23 cellular contexts compared by ENCODE assay signal in genomic region chr11:117585631-117586030, GRCh38.
A peak's percentile ranks its signal among the peaks of the same experiment; 100 is the strongest.
DNase-seq lines count a peak whose midpoint lies in the region; ATAC-seq, FAIRE-seq and TF ChIP-seq lines count a peak whose summit lies in the region.
"Had no signal": no experiment of that assay in that cellular context is flagged by ENCODE, and none has a peak within 500 bp of the region (broad histone marks: within the 10 kb centered on the region; RNA-seq: fewer than 3 reads in every experiment).

No MANE protein-coding gene starts in this region.

- FAIRE-seq in bronchial epithelial cell (lab: Jason Lieb, UNC), result peak; percentile 62
- FAIRE-seq: A204.1, G401.6, GM12878, GM19239 had no signal

- H2AFZ ChIP-seq in neuronal stem cell (ENCODE audit: low read length) (no peak overlapping the region), trophoblast cell (ENCODE audit: insufficient read depth, low read length, poor library complexity) (no peak overlapping the region)
- H2AFZ ChIP-seq: GM23338 had no signal

- H2BK5ac ChIP-seq in neuronal stem cell (ENCODE audit: low read length) (no peak overlapping the region), trophoblast cell (ENCODE audit: low read depth, low read length, poor library complexity) (no peak overlapping the region)

- H3K14ac ChIP-seq in neuronal stem cell (ENCODE audit: low read length), result no peak overlapping the region
- no peak overlapping the region for H3K14ac ChIP-seq in trophoblast cell (ENCODE audit: low read length)

- H3K27ac ChIP-seq in neuronal stem cell (replicated peaks; ENCODE audit: low read length), result no peak overlapping the region
- peak overlapping the region; percentile 49 to 73 (median 68) for H3K27ac ChIP-seq in thyroid gland
- H3K27ac ChIP-seq in trophoblast cell (ENCODE audit: low read depth, low read length), result no peak overlapping the region
- H3K27ac ChIP-seq: 22Rv1, BLaER1, C4-2B had no signal

- H3K4me2 ChIP-seq in neuronal stem cell (ENCODE audit: insufficient read depth, low read length, poor library complexity, severe bottlenecking) (no peak overlapping the region), trophoblast cell (ENCODE audit: low read length) (no peak overlapping the region)
- H3K4me2 ChIP-seq: BLaER1, GM23338 had no signal

- WGBS in neuronal stem cell (ENCODE audit: extremely low coverage in 2 of 2, insufficient read length in 2 of 2, insufficient replicate concordance in 1 of 2), 2 donors, result no CpG with 5 or more reads among the region's 8 CpGs
- 82 to 84% methylated on average over 7 to 8 of the region's 8 CpGs for WGBS in thyroid gland, 2 donors
- no CpG with 5 or more reads among the region's 8 CpGs for WGBS in trophoblast cell (ENCODE audit: extremely low coverage, insufficient coverage, insufficient read length)

- H3K23ac ChIP-seq in neuronal stem cell (ENCODE audit: low read depth, low read length, poor library complexity), result peak overlapping the region; percentile 93
- H3K23ac ChIP-seq in trophoblast cell (ENCODE audit: low read length), result no peak overlapping the region

- H3K4ac ChIP-seq in neuronal stem cell (ENCODE audit: low read length) (no peak overlapping the region), trophoblast cell (ENCODE audit: low read depth, low read length) (no peak overlapping the region)

- no peak overlapping the region for H2AK5ac ChIP-seq in neuronal stem cell (ENCODE audit: low read depth, low read length)
- no peak overlapping the region for H2AK5ac ChIP-seq in trophoblast cell (ENCODE audit: low read length)

- H3K27me3 ChIP-seq in bronchial epithelial cell (ENCODE audit: control insufficient read depth, insufficient read depth, low read length) (peaks cover 1% of the 10 kb centered on the region), neuronal stem cell (ENCODE audit: control insufficient read depth in 3 of 3, insufficient read depth in 3 of 3, low read depth in 1 of 3, low read length in 3 of 3) (no peaks in the 10 kb centered on the region), thyroid gland (no peaks in the 10 kb centered on the region), trophoblast cell (ENCODE audit: insufficient read depth, low read length) (no peaks in the 10 kb centered on the region)
- H3K27me3 ChIP-seq: BLaER1 had no signal

- no peak overlapping the region for H4K12ac ChIP-seq in trophoblast cell (ENCODE audit: low read depth, low read length)

- H2BK12ac ChIP-seq in neuronal stem cell (ENCODE audit: low read length), result no peak overlapping the region
- no peak overlapping the region for H2BK12ac ChIP-seq in trophoblast cell (ENCODE audit: low read length)

- no peak overlapping the region for H2BK120ac ChIP-seq in neuronal stem cell (ENCODE audit: low read depth, low read length)
- no peak overlapping the region for H2BK120ac ChIP-seq in trophoblast cell (ENCODE audit: insufficient read depth, low read length, poor library complexity)

- no peak overlapping the region for H4K8ac ChIP-seq in neuronal stem cell (ENCODE audit: low read depth, low read length)
- H4K8ac ChIP-seq in trophoblast cell (ENCODE audit: low read depth, low read length), result no peak overlapping the region

- H3K4me1 ChIP-seq in neuronal stem cell (ENCODE audit: control insufficient read depth in 2 of 2, insufficient read depth in 1 of 2, low read depth in 1 of 2, low read length in 2 of 2), result peaks cover 14 to 29% of the 10 kb centered on the region in 2 donors
- H3K4me1 ChIP-seq in thyroid gland, result peaks cover 74 to 89% of the 10 kb centered on the region in 2 donors
- no peaks in the 10 kb centered on the region for H3K4me1 ChIP-seq in trophoblast cell (ENCODE audit: control insufficient read depth in 1 of 2, insufficient read depth in 2 of 2, low read length in 2 of 2)
- H3K4me1 ChIP-seq: Caco-2 had no signal

- H4K91ac ChIP-seq in neuronal stem cell (ENCODE audit: low read depth, low read length, poor library complexity), result no peak overlapping the region
- H4K91ac ChIP-seq in trophoblast cell (ENCODE audit: low read depth, low read length), result no peak overlapping the region

- no peak overlapping the region for H3K4me3 ChIP-seq in bronchial epithelial cell (ENCODE audit: low read depth, low read length)
- H3K4me3 ChIP-seq in neuronal stem cell (ENCODE audit: low read length in 2 of 2), result no peak overlapping the region
- no peak overlapping the region for H3K4me3 ChIP-seq in thyroid gland (replicated peaks in 1 of 3)
- H3K4me3 ChIP-seq in trophoblast cell (ENCODE audit: low read depth, low read length), result no peak overlapping the region
- H3K4me3 ChIP-seq: BLaER1, GM12878, GM23338 had no signal

- H3K9me3 ChIP-seq in neuronal stem cell (replicated peaks in 1 of 2; ENCODE audit: control insufficient read depth in 2 of 2, insufficient read depth in 1 of 2, low read depth in 1 of 2, low read length in 2 of 2) (no peaks in the 10 kb centered on the region), thyroid gland (no peaks in the 10 kb centered on the region), trophoblast cell (ENCODE audit: insufficient read depth, low read depth, low read length) (no peaks in the 10 kb centered on the region)
- H3K9me3 ChIP-seq: BLaER1, Caco-2 had no signal

- no peak for TF ChIP-seq POLR2A in thyroid gland (IDR thresholded peaks at IDR 0.05)

- TF ChIP-seq CTCF in bronchial epithelial cell (IDR thresholded peaks at IDR 0.05; ENCODE audit: insufficient read depth, low read length, severe bottlenecking) (no peak), thyroid gland (IDR thresholded peaks at IDR 0.05) (no peak), GM10266 (IDR thresholded peaks at IDR 0.05; ENCODE audit: control insufficient read depth, insufficient read depth, low read depth, missing control alignments) (no peak)

- H3K36me3 ChIP-seq in bronchial epithelial cell (ENCODE audit: control insufficient read depth, insufficient read depth, low read length) (no peaks in the 10 kb centered on the region), neuronal stem cell (replicated peaks in 1 of 2; ENCODE audit: control insufficient read depth in 2 of 2, insufficient read depth in 2 of 2, low read length in 2 of 2) (no peaks in the 10 kb centered on the region), thyroid gland (no peaks in the 10 kb centered on the region), trophoblast cell (ENCODE audit: control insufficient read depth in 1 of 2, insufficient read depth in 2 of 2, low read length in 2 of 2) (no peaks in the 10 kb centered on the region)
- H3K36me3 ChIP-seq: BLaER1 had no signal

- H3K9ac ChIP-seq in neuronal stem cell (ENCODE audit: low read depth, low read length, poor library complexity) (no peak overlapping the region), trophoblast cell (ENCODE audit: low read length) (no peak overlapping the region)
- H3K9ac ChIP-seq: BLaER1 had no signal

- intact Hi-C loops in thyroid gland (cut with DNase I), result no loop called here

- no peaks in the 10 kb centered on the region for H3K79me2 ChIP-seq in trophoblast cell (ENCODE audit: control insufficient read depth, insufficient read depth, low read length, poor library complexity)

- H3K79me1 ChIP-seq in neuronal stem cell (ENCODE audit: low read depth, low read length), result no peaks in the 10 kb centered on the region
- H3K79me1 ChIP-seq in trophoblast cell (ENCODE audit: low read length), result no peaks in the 10 kb centered on the region

- no peak for ATAC-seq in HG03432 (IDR thresholded peaks at IDR 0.05; ENCODE audit: unreplicated experiment)
- ATAC-seq: CD8-positive, alpha-beta T cell; GM12878; GM23338; HCT116 had no signal

- no peak overlapping the region for H2BK15ac ChIP-seq in neuronal stem cell (ENCODE audit: low read length)

- H3K18ac ChIP-seq in neuronal stem cell (ENCODE audit: low read length) (peak overlapping the region; percentile 27), trophoblast cell (ENCODE audit: low read length) (no peak overlapping the region)

- peak; percentile 24 for DNase-seq in activated effector memory CD4-positive, alpha-beta T cell treated with anti-CD3 and anti-CD28 coated beads, Interleukin-2, amount 50 U/mL, for 16 hours
- DNase-seq in activated effector memory CD4-positive, alpha-beta T cell treated with Interleukin-2 at 50 U/mL for 16 hours, result no peak
- DNase-seq in bronchial epithelial cell (ENCODE audit: low read depth) (no peak), neuronal stem cell (ENCODE audit: low spot score) (no peak), thyroid gland (no peak), GM10266 (ENCODE audit: extremely low spot score) (no peak), trophoblast cell (no peak)
- DNase-seq: CD4-positive, CD25-positive, alpha-beta regulatory T cell; CD8-positive, alpha-beta T cell; DMS153; DND-41; H9 had no signal

Comparison
In these comparisons a context has a peak if more than half of its experiments do, and no peak if none do; other contexts are left out.
1. H3K27ac ChIP-seq: peak in thyroid gland (3 of 3); none in neuronal stem cell (single experiment) and trophoblast cell (single experiment).